ENCODE assay signal across 7 cellular contexts in the genomic region with DNA sequence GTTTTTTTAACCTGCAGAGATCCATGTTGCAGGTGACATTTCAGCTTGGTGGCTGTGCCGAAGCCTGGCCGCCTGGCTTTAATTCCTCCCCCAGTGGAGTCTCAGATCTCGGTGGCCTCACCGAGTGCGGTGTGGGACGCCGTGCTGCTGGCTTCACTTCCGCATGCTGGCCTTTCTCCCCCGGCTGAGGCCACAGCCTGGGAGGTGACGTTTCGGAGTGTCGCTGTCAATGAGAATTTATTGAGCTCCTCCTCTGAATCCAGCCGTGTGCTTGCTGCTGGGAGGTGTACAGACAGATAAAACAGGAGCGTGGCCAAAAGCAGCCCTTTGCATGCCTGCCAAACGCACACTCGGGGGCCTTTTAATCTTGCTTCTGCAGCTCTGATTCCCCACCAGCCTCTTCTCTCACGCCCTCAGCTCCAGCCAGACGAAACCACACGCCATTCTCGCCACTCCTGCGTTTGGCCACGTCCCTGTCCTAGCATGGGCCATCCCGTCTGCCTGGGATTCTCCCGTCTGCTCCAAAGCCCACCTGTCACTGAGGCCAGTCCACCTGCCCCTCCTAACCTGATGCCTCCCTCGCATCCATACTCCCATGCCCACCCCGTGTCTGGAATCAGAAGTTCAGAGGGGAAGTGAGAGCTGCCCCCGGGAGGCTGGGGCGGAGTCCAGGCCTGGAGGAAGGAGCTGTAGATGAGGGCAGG. TPM values are rescaled to one million over a fixed set of nuclear protein-coding genes. Genes with fewer than 3 reads are reported as not detected.
DNase-seq lines count a peak whose midpoint lies in the region; ATAC-seq and TF ChIP-seq lines count a peak whose summit lies in the region.

No MANE protein-coding gene starts in this region.

- intact Hi-C loops in activated T-helper 1 cell treated with anti-CD3 and anti-CD28 coated beads, Interleukin-12 subunit alpha, Interleukin-12 subunit beta, Interleukin-2, Interleukin-4 antibody, amounts not matched to agents 30 ng/mL and 10 ng/mL and 1 ng/mL, durations not matched to agents 14 hours and 24 hours and 36 hours (cut with micrococcal nuclease): loop anchor here (1.0 to 10.0 kb wide), 2 partner anchors 223 to 502 kb away; partner anchors contain the start of gene CIBAR2
- intact Hi-C loops in right lobe of liver (cut with DNase I) (loop anchor here in 1 of 2 donors (10.0 kb wide), 1 partner anchor 52 kb away; no protein-coding TSS in a partner anchor), vagina (cut with DNase I) (loop anchor here (10.0 kb wide), 1 partner anchor 292 kb away; no protein-coding TSS in a partner anchor)

- H3K9me3 ChIP-seq in right lobe of liver: no peaks in the 10 kb centered on the region
- no peaks in the 10 kb centered on the region for H3K9me3 ChIP-seq in vagina

- H3K36me3 ChIP-seq in right lobe of liver (no peaks in the 10 kb centered on the region), vagina (no peaks in the 10 kb centered on the region)

- peaks cover 16% of the 10 kb centered on the region for H3K4me1 Mint-ChIP-seq in activated T-helper 1 cell treated with anti-CD3 and anti-CD28 coated beads, Interleukin-12 subunit alpha, Interleukin-12 subunit beta, Interleukin-2, Interleukin-4 antibody, amounts not matched to agents 30 ng/mL and 10 ng/mL and 1 ng/mL, durations not matched to agents 14 hours and 24 hours and 36 hours (ENCODE audit: low read depth)

- H3K27me3 Mint-ChIP-seq in activated T-helper 1 cell treated with anti-CD3 and anti-CD28 coated beads, Interleukin-12 subunit alpha, Interleukin-12 subunit beta, Interleukin-2, Interleukin-4 antibody, amounts not matched to agents 30 ng/mL and 10 ng/mL and 1 ng/mL, durations not matched to agents 14 hours and 24 hours and 36 hours (ENCODE audit: insufficient read depth): peaks cover 16% of the 10 kb centered on the region

- TF ChIP-seq CTCF in GM13977 (IDR thresholded peaks at IDR 0.05; ENCODE audit: extremely low read depth, insufficient read depth, missing control alignments) (no peak), right lobe of liver (IDR thresholded peaks at IDR 0.05) (no peak), vagina (IDR thresholded peaks at IDR 0.05) (no peak)

- H3K27me3 ChIP-seq in right lobe of liver: no peaks in the 10 kb centered on the region
- no peaks in the 10 kb centered on the region for H3K27me3 ChIP-seq in vagina

- no peak for TF ChIP-seq POLR2A in right lobe of liver (IDR thresholded peaks at IDR 0.05)
- no peak for TF ChIP-seq POLR2A in vagina (IDR thresholded peaks at IDR 0.05)

- H3K27ac Mint-ChIP-seq in activated T-helper 1 cell treated with anti-CD3 and anti-CD28 coated beads, Interleukin-12 subunit alpha, Interleukin-12 subunit beta, Interleukin-2, Interleukin-4 antibody, amounts not matched to agents 30 ng/mL and 10 ng/mL and 1 ng/mL, durations not matched to agents 14 hours and 24 hours and 36 hours: peak overlapping the region; percentile 1

- WGBS in right lobe of liver (ENCODE audit: insufficient coverage, low coverage, low lambda C conversion rate, missing lambda C conversion rate): 60% methylated on average over 4 of the region's 28 CpGs

- no peaks in the 10 kb centered on the region for H3K36me3 Mint-ChIP-seq in activated T-helper 1 cell treated with anti-CD3 and anti-CD28 coated beads, Interleukin-12 subunit alpha, Interleukin-12 subunit beta, Interleukin-2, Interleukin-4 antibody, amounts not matched to agents 30 ng/mL and 10 ng/mL and 1 ng/mL, durations not matched to agents 14 hours and 24 hours and 36 hours (ENCODE audit: low read depth)

- H3K9me3 Mint-ChIP-seq in activated T-helper 1 cell treated with anti-CD3 and anti-CD28 coated beads, Interleukin-12 subunit alpha, Interleukin-12 subunit beta, Interleukin-2, Interleukin-4 antibody, amounts not matched to agents 30 ng/mL and 10 ng/mL and 1 ng/mL, durations not matched to agents 14 hours and 24 hours and 36 hours: no peaks in the 10 kb centered on the region

- H3K4me3 ChIP-seq in right lobe of liver (peak overlapping the region in 1 of 3 donors; percentile 5), vagina (peak overlapping the region; percentile 2 to 10)

- H3K4me1 ChIP-seq in right lobe of liver (peaks cover 0 to 39% (median 21%) of the 10 kb centered on the region in 4 donors), vagina (peaks cover 76% of the 10 kb centered on the region)

- in situ Hi-C loops in GM13977 (cut with MboI; ENCODE audit: low pct_unique_long_range_greater_than_20kb, low sequenced_read_pairs, unreplicated experiment): no loop called here

- peak; percentile 27 for ATAC-seq in HG03442 (IDR thresholded peaks at IDR 0.05; ENCODE audit: unreplicated experiment)
- no peak for ATAC-seq in right lobe of liver
- ATAC-seq in HG03045 (IDR thresholded peaks at IDR 0.05; ENCODE audit: unreplicated experiment): no peak

- DNase-seq in GM13977 (ENCODE audit: low spot score) (peak; percentile 87), right lobe of liver (peak in 2 of 3 donors; percentile 58 to 60), vagina (ENCODE audit: extremely low spot score in 2 of 2) (no peak)
- no peak for DNase-seq in activated T-helper 1 cell treated with anti-CD3 and anti-CD28 coated beads, Interleukin-12 subunit alpha, Interleukin-12 subunit beta, Interleukin-2, Interleukin-4 antibody, amounts not matched to agents 30 ng/mL and 10 ng/mL and 1 ng/mL, durations not matched to agents 14 hours and 24 hours and 36 hours (ENCODE audit: low spot score)
- DNase-seq in activated effector memory CD4-positive, alpha-beta T cell treated with anti-CD3 and anti-CD28 coated beads, Interleukin-2, amount 50 U/mL, for 16 hours: no peak

- H3K4me3 Mint-ChIP-seq in activated T-helper 1 cell treated with anti-CD3 and anti-CD28 coated beads, Interleukin-12 subunit alpha, Interleukin-12 subunit beta, Interleukin-2, Interleukin-4 antibody, amounts not matched to agents 30 ng/mL and 10 ng/mL and 1 ng/mL, durations not matched to agents 14 hours and 24 hours and 36 hours: peak overlapping the region; percentile 15

- H3K27ac ChIP-seq in right lobe of liver (peak overlapping the region in 2 of 3 donors; percentile 21 to 60), vagina (peak overlapping the region; percentile 84)

RNA-seq across cellular contexts. Expression of gene GSE1, which starts 3.6 kb away (rescaled TPM):
- 35.2 and 35.3 TPM in 2 replicates for total RNA-seq in activated T-helper 1 cell treated with anti-CD3 and anti-CD28 coated beads, Interleukin-12 subunit alpha, Interleukin-12 subunit beta, Interleukin-2, Interleukin-4 antibody, amounts not matched to agents 30 ng/mL and 10 ng/mL and 1 ng/mL, durations not matched to agents 14 hours and 24 hours and 36 hours
- total RNA-seq in right lobe of liver (10 to 100 TPM; 30.0 to 48.0 (median 38.8) TPM), vagina (80.8 TPM)

Comparison
In these comparisons a context has a peak if more than half of its experiments do, and no peak if none do; other contexts are left out.
1. DNase-seq: peak in GM13977 (single experiment) and right lobe of liver (2 of 3); none in activated T-helper 1 cell treated with anti-CD3 and anti-CD28 coated beads, Interleukin-12 subunit alpha, Interleukin-12 subunit beta, Interleukin-2, Interleukin-4 antibody, amounts not matched to agents 30 ng/mL and 10 ng/mL and 1 ng/mL, durations not matched to agents 14 hours and 24 hours and 36 hours (single experiment), vagina (0 of 2) and activated effector memory CD4-positive, alpha-beta T cell treated with anti-CD3 and anti-CD28 coated beads, Interleukin-2, amount 50 U/mL, for 16 hours (single experiment).